Comparison of ENCODE assay signal across 21 cellular contexts in genomic region chr15:62324382-62324781, GRCh38.
DNase-seq lines count a peak whose midpoint lies in the region; ATAC-seq, FAIRE-seq and TF ChIP-seq lines count a peak whose summit lies in the region.
"Had no signal": no experiment of that assay in that cellular context is flagged by ENCODE, and none has a peak within 500 bp of the region (broad histone marks: within the 10 kb centered on the region; RNA-seq: fewer than 3 reads in every experiment).

No MANE protein-coding gene starts in this region.

- H3K27ac ChIP-seq in astrocyte (ENCODE audit: low read depth, low read length) = no peak overlapping the region
- no peak overlapping the region for H3K27ac ChIP-seq in upper lobe of right lung
- H3K27ac ChIP-seq: RWPE1 had no signal

- ATAC-seq in upper lobe of right lung = peak; percentile 66
- ATAC-seq in left lobe of liver = no peak
- ATAC-seq: PC-3 had no signal

- H3K4me3 ChIP-seq in astrocyte (ENCODE audit: insufficient read depth, low read depth, low read length) = no peak overlapping the region
- H3K4me3 ChIP-seq in upper lobe of right lung = no peak overlapping the region
- H3K4me3 ChIP-seq: MG63 had no signal

- H3K9me3 ChIP-seq in astrocyte (ENCODE audit: insufficient read depth, low read depth, low read length) (no peaks in the 10 kb centered on the region), upper lobe of right lung (no peaks in the 10 kb centered on the region)
- H3K9me3 ChIP-seq: MG63 had no signal

- DNase-seq in AG20443 (ENCODE audit: low spot score) = peak; percentile 61
- DNase-seq in astrocyte (ENCODE audit: low read depth) = peak; percentile 10
- DNase-seq in left kidney (ENCODE audit: low read depth, low spot score) = peak; percentile 31
- DNase-seq in upper lobe of right lung = no peak
- DNase-seq in SW 1271 (lab: John Stamatoyannopoulos, UW) = no peak
- DNase-seq in left lobe of liver (ENCODE audit: low spot score) = no peak
- no peak for DNase-seq in HuH-7 (ENCODE audit: low spot score)
- DNase-seq: GF-D8, IMR-90, MG63, NCI-H1048, NCI-H1436, NCI-H1930, NCI-H226, NCI-H524, PC-3 had no signal

- H3K27ac Mint-ChIP-seq in astrocyte (ENCODE audit: unreplicated experiment) = no peak overlapping the region
- H3K27ac Mint-ChIP-seq: B cell had no signal

- H3K9ac ChIP-seq in astrocyte (ENCODE audit: low read length) = no peak overlapping the region

- H3K27me3 ChIP-seq in astrocyte (ENCODE audit: insufficient read depth, low read length) = no peaks in the 10 kb centered on the region
- no peaks in the 10 kb centered on the region for H3K27me3 ChIP-seq in upper lobe of right lung
- H3K27me3 ChIP-seq: MG63 had no signal

- no peak overlapping the region for H2AFZ ChIP-seq in astrocyte (ENCODE audit: low read depth, low read length)

- no peaks in the 10 kb centered on the region for H3K79me2 ChIP-seq in astrocyte (ENCODE audit: insufficient read depth, low read length)

- no peaks in the 10 kb centered on the region for H4K20me1 ChIP-seq in astrocyte (ENCODE audit: insufficient read depth, low read length)

- H3K9me3 Mint-ChIP-seq in astrocyte (ENCODE audit: unreplicated experiment) = peaks cover 12% of the 10 kb centered on the region

- no peaks in the 10 kb centered on the region for H3K4me1 ChIP-seq in astrocyte (ENCODE audit: insufficient read depth, low read length)
- no peaks in the 10 kb centered on the region for H3K4me1 ChIP-seq in upper lobe of right lung

- no peak for TF ChIP-seq CTCF in astrocyte (IDR thresholded peaks at IDR 0.05; ENCODE audit: insufficient read depth, low read depth, low read length)
- TF ChIP-seq CTCF in upper lobe of right lung (IDR thresholded peaks at IDR 0.05) = no peak

- H3K27me3 Mint-ChIP-seq in astrocyte (ENCODE audit: low read depth, unreplicated experiment) = peaks cover 4% of the 10 kb centered on the region

- peaks cover 7% of the 10 kb centered on the region for H3K36me3 Mint-ChIP-seq in astrocyte (ENCODE audit: low read depth, unreplicated experiment)

- H3K4me3 Mint-ChIP-seq in astrocyte (ENCODE audit: unreplicated experiment) = no peak overlapping the region
- H3K4me3 Mint-ChIP-seq: B cell had no signal

- H3K36me3 ChIP-seq in astrocyte (ENCODE audit: insufficient read depth, low read length) = no peaks in the 10 kb centered on the region
- H3K36me3 ChIP-seq in upper lobe of right lung = no peaks in the 10 kb centered on the region
- H3K36me3 ChIP-seq: MG63 had no signal

- no peak overlapping the region for H3K4me2 ChIP-seq in astrocyte (ENCODE audit: low read length)

- peaks cover 3% of the 10 kb centered on the region for H3K4me1 Mint-ChIP-seq in astrocyte (ENCODE audit: low read depth, unreplicated experiment)
- H3K4me1 Mint-ChIP-seq: B cell had no signal

- FAIRE-seq in astrocyte (lab: Jason Lieb, UNC) = no peak
- FAIRE-seq: GM12891, GM18507, H54 had no signal

- intact Hi-C loops in upper lobe of right lung (cut with DNase I) = no loop called here

Comparison
In these comparisons a context has a peak if more than half of its experiments do, and no peak if none do; other contexts are left out.
1. DNase-seq: peak in AG20443 (single experiment), astrocyte (single experiment) and left kidney (single experiment); none in upper lobe of right lung (single experiment), SW 1271 (0 of 2), left lobe of liver (single experiment) and HuH-7 (single experiment).